In genomic region chr19:1864480-1865171, GRCh38 we compare ENCODE assay signal across 8 cellular contexts. TPM values are rescaled to one million over a fixed set of nuclear protein-coding genes. Genes with fewer than 3 reads are reported as not detected.
DNase-seq lines count a peak whose midpoint lies in the region; ATAC-seq and TF ChIP-seq lines count a peak whose summit lies in the region.

No MANE protein-coding gene starts in this region.

- H3K27me3 ChIP-seq in osteoblast (ENCODE audit: insufficient read depth, low read length) = no peaks in the 10 kb centered on the region

- no peaks in the 10 kb centered on the region for H3K36me3 ChIP-seq in osteoblast (ENCODE audit: insufficient read depth, low read length)

- peaks cover 40% of the 10 kb centered on the region for H3K79me2 ChIP-seq in osteoblast (ENCODE audit: insufficient read depth, low read length)

- peak overlapping the region; percentile 87 for H3K4me2 ChIP-seq in osteoblast (ENCODE audit: insufficient read depth, low read length)

- H3K4me3 ChIP-seq in osteoblast (ENCODE audit: insufficient read depth, low read length) = peak overlapping the region; percentile 87

- peak; percentile 57 for TF ChIP-seq CTCF in osteoblast (IDR thresholded peaks at IDR 0.05; ENCODE audit: extremely low read depth, low read depth, low read length)

- H4K20me1 ChIP-seq in osteoblast (ENCODE audit: insufficient read depth, low read length) = peaks cover 26% of the 10 kb centered on the region

- peaks cover 19% of the 10 kb centered on the region for H3K4me1 ChIP-seq in osteoblast (ENCODE audit: insufficient read depth, low read length)

- intact Hi-C loops in head of caudate nucleus (cut with DNase I) = no loop called here

- H3K27ac Mint-ChIP-seq in activated naive CD4-positive, alpha-beta T cell treated with anti-CD3 and anti-CD28 coated beads, Interleukin-2, amount 50 U/mL, for 72 hours = peak overlapping the region in 1 of 2 donors; percentile 60

- H3K27ac ChIP-seq in osteoblast (ENCODE audit: low read depth, low read length) = peak overlapping the region; percentile 72

- no peaks in the 10 kb centered on the region for H3K9me3 Mint-ChIP-seq in activated naive CD4-positive, alpha-beta T cell treated with anti-CD3 and anti-CD28 coated beads, Interleukin-2, amount 50 U/mL, for 72 hours

- peak overlapping the region; percentile 80 for H2AFZ ChIP-seq in osteoblast (ENCODE audit: low read length)

- DNase-seq in NCI-H510A treated with DMSO at 0.1 percent for 48 hours (lab: John Stamatoyannopoulos, UW) (peak; percentile 32), NCI-H510A (lab: John Stamatoyannopoulos, UW) (no peak), OCI-M1 (lab: John Stamatoyannopoulos, UW) (peak; percentile 72), head of caudate nucleus (peak in 33 of 42 donors; percentile 41 to 87 (median 71)), osteoblast (ENCODE audit: insufficient read length, low spot score, missing footprints) (peak; percentile 99)
- DNase-seq in activated naive CD4-positive, alpha-beta T cell treated with anti-CD3 and anti-CD28 coated beads, Interleukin-2, amount 50 U/mL, for 72 hours (ENCODE audit: low spot score in 2 of 2) = peak; percentile 73 to 84

- H3K36me3 Mint-ChIP-seq in activated naive CD4-positive, alpha-beta T cell treated with anti-CD3 and anti-CD28 coated beads, Interleukin-2, amount 50 U/mL, for 72 hours = peaks cover 5 to 10% of the 10 kb centered on the region in 2 donors

- no peaks in the 10 kb centered on the region for H3K9me3 ChIP-seq in osteoblast (ENCODE audit: low read depth, low read length)

- ATAC-seq in HG02981 (IDR thresholded peaks at IDR 0.05; ENCODE audit: unreplicated experiment) = peak; percentile 27
- peak; percentile 18 to 61 for ATAC-seq in activated naive CD4-positive, alpha-beta T cell treated with anti-CD3 and anti-CD28 coated beads, Interleukin-2, amount 50 U/mL, for 72 hours
- ATAC-seq in HG03139 (IDR thresholded peaks at IDR 0.05; ENCODE audit: unreplicated experiment) = no peak

RNA-seq across cellular contexts. Expression of gene KLF16, which starts 1.2 kb away (rescaled TPM):
- 10 to 100 TPM; 20.5 to 22.6 TPM for total RNA-seq in activated naive CD4-positive, alpha-beta T cell treated with anti-CD3 and anti-CD28 coated beads, Interleukin-2, amount 50 U/mL, for 72 hours
- total RNA-seq in osteoblast = 6.9 and 11.5 TPM in 2 replicates

RNA-seq across cellular contexts. Expression of gene REXO1, which starts 16.3 kb away (rescaled TPM):
- total RNA-seq in activated naive CD4-positive, alpha-beta T cell treated with anti-CD3 and anti-CD28 coated beads, Interleukin-2, amount 50 U/mL, for 72 hours = 10 to 100 TPM; 35.5 to 44.5 TPM
- 8.5 and 9.4 TPM in 2 replicates for total RNA-seq in osteoblast

RNA-seq across cellular contexts. Expression of gene ABHD17A, which starts 20.7 kb away (rescaled TPM):
- total RNA-seq in activated naive CD4-positive, alpha-beta T cell treated with anti-CD3 and anti-CD28 coated beads, Interleukin-2, amount 50 U/mL, for 72 hours = 100 to 1,000 TPM; 109 to 110 TPM
- 49.5 and 52.5 TPM in 2 replicates for total RNA-seq in osteoblast

RNA-seq across cellular contexts. Expression of gene ADAT3, which starts 40.6 kb away (rescaled TPM):
- total RNA-seq in activated naive CD4-positive, alpha-beta T cell treated with anti-CD3 and anti-CD28 coated beads, Interleukin-2, amount 50 U/mL, for 72 hours = 1 to 10 TPM; 8.5 to 10.0 TPM
- 3.3 and 3.8 TPM in 2 replicates for total RNA-seq in osteoblast

RNA-seq across cellular contexts. Expression of gene SCAMP4, which starts 40.6 kb away (rescaled TPM):
- 10 to 100 TPM; 22.4 to 28.2 TPM for total RNA-seq in activated naive CD4-positive, alpha-beta T cell treated with anti-CD3 and anti-CD28 coated beads, Interleukin-2, amount 50 U/mL, for 72 hours
- total RNA-seq in osteoblast = 55.7 and 70.6 TPM in 2 replicates
